ENCODE assay signal across 1 cellular context in genomic region chr17:4554997-4555799, GRCh38.
TF ChIP-seq lines count a peak whose summit lies in the region.

A gene with protein sequence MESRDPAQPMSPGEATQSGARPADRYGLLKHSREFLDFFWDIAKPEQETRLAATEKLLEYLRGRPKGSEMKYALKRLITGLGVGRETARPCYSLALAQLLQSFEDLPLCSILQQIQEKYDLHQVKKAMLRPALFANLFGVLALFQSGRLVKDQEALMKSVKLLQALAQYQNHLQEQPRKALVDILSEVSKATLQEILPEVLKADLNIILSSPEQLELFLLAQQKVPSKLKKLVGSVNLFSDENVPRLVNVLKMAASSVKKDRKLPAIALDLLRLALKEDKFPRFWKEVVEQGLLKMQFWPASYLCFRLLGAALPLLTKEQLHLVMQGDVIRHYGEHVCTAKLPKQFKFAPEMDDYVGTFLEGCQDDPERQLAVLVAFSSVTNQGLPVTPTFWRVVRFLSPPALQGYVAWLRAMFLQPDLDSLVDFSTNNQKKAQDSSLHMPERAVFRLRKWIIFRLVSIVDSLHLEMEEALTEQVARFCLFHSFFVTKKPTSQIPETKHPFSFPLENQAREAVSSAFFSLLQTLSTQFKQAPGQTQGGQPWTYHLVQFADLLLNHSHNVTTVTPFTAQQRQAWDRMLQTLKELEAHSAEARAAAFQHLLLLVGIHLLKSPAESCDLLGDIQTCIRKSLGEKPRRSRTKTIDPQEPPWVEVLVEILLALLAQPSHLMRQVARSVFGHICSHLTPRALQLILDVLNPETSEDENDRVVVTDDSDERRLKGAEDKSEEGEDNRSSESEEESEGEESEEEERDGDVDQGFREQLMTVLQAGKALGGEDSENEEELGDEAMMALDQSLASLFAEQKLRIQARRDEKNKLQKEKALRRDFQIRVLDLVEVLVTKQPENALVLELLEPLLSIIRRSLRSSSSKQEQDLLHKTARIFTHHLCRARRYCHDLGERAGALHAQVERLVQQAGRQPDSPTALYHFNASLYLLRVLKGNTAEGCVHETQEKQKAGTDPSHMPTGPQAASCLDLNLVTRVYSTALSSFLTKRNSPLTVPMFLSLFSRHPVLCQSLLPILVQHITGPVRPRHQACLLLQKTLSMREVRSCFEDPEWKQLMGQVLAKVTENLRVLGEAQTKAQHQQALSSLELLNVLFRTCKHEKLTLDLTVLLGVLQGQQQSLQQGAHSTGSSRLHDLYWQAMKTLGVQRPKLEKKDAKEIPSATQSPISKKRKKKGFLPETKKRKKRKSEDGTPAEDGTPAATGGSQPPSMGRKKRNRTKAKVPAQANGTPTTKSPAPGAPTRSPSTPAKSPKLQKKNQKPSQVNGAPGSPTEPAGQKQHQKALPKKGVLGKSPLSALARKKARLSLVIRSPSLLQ (N-terminal part only) (minus strand): TSS chr17:4555384. CDS start chr17:4555324, 60 bp downstream.

TF ChIP-seq in K562, 482 proteins besides CTCF, POLR2A, EP300 and RAD21 (continued from another document and continues in another):
- no peak for TF ChIP-seq ZNF318 (IDR thresholded peaks at IDR 0.05; ENCODE audit: borderline replicate concordance in 1 of 2, low read depth in 1 of 2)
- no peak for TF ChIP-seq FOXA1 (IDR thresholded peaks at IDR 0.05; ENCODE audit: borderline replicate concordance)
- no peak for TF ChIP-seq HDAC6 (IDR thresholded peaks at IDR 0.05; ENCODE audit: low read depth, low read length)
- peak; percentile 97 for TF ChIP-seq NKRF (IDR thresholded peaks at IDR 0.05; ENCODE audit: borderline replicate concordance)
- peak; percentile 81 for TF ChIP-seq PHF20 (IDR thresholded peaks at IDR 0.05; ENCODE audit: partially characterized antibody)
- peak; percentile 51; the same call in 1 of the 2 replicates for TF ChIP-seq PML (IDR thresholded peaks at IDR 0.05; ENCODE audit: low read length)
- TF ChIP-seq HES1 (IDR thresholded peaks at IDR 0.05; ENCODE audit: low read depth) = no peak
- TF ChIP-seq CTCFL (IDR thresholded peaks at IDR 0.05; ENCODE audit: borderline replicate concordance, insufficient read depth, low read depth, low read length, poor library complexity, severe bottlenecking) = no peak
- TF ChIP-seq ZBTB7A (IDR thresholded peaks at IDR 0.05; ENCODE audit: borderline replicate concordance, control insufficient read depth, low read depth, low read length) = no peak
- no peak for TF ChIP-seq ZMIZ1 (IDR thresholded peaks at IDR 0.05; ENCODE audit: low read depth in 2 of 2, low read length in 2 of 2)
- no peak for TF ChIP-seq SIX5 (IDR thresholded peaks at IDR 0.05; ENCODE audit: borderline replicate concordance in 1 of 2, insufficient read depth in 1 of 2, low read depth in 1 of 2, low read length in 2 of 2)
- no peak for TF ChIP-seq DIDO1 (tag; IDR thresholded peaks at IDR 0.05; ENCODE audit: low read depth)
- TF ChIP-seq C11orf30 (IDR thresholded peaks at IDR 0.05; ENCODE audit: low read depth) = peak; percentile 32
- TF ChIP-seq, protein P1, sequence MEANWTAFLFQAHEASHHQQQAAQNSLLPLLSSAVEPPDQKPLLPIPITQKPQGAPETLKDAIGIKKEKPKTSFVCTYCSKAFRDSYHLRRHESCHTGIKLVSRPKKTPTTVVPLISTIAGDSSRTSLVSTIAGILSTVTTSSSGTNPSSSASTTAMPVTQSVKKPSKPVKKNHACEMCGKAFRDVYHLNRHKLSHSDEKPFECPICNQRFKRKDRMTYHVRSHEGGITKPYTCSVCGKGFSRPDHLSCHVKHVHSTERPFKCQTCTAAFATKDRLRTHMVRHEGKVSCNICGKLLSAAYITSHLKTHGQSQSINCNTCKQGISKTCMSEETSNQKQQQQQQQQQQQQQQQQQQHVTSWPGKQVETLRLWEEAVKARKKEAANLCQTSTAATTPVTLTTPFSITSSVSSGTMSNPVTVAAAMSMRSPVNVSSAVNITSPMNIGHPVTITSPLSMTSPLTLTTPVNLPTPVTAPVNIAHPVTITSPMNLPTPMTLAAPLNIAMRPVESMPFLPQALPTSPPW (CRISPR knock-in tag; IDR thresholded peaks at IDR 0.05) = peak; percentile 49; the same call in 1 of the 2 replicates
- peak; percentile 96 for TF ChIP-seq SAP30 (IDR thresholded peaks at IDR 0.05; ENCODE audit: borderline replicate concordance, insufficient read depth, low read depth, low read length, poor library complexity, severe bottlenecking)
- no peak for TF ChIP-seq CAMTA2 (CRISPR knock-in tag; conservative IDR thresholded peaks at IDR 0.05)
- TF ChIP-seq PTTG1 (tag; IDR thresholded peaks at IDR 0.05; ENCODE audit: low read depth) = no peak
- no peak for TF ChIP-seq FUS (optimal IDR thresholded peaks at IDR 0.05; ENCODE audit: low read depth, low read length)
- no peak for TF ChIP-seq ZFP1 (CRISPR knock-in tag; IDR thresholded peaks at IDR 0.05)
- TF ChIP-seq, protein P2, sequence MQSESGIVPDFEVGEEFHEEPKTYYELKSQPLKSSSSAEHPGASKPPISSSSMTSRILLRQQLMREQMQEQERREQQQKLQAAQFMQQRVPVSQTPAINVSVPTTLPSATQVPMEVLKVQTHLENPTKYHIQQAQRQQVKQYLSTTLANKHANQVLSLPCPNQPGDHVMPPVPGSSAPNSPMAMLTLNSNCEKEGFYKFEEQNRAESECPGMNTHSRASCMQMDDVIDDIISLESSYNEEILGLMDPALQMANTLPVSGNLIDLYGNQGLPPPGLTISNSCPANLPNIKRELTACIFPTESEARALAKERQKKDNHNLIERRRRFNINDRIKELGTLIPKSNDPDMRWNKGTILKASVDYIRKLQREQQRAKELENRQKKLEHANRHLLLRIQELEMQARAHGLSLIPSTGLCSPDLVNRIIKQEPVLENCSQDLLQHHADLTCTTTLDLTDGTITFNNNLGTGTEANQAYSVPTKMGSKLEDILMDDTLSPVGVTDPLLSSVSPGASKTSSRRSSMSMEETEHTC (IDR thresholded peaks at IDR 0.05) = no peak
- no peak for TF ChIP-seq ZNF778 (CRISPR knock-in tag; IDR thresholded peaks at IDR 0.05)
- TF ChIP-seq POLR2AphosphoS2 (IDR thresholded peaks at IDR 0.05; ENCODE audit: low read length) = no peak
- TF ChIP-seq ZFX (CRISPR knock-in tag; IDR thresholded peaks at IDR 0.05) = peak; percentile 66
- no peak for TF ChIP-seq SAFB (IDR thresholded peaks at IDR 0.05; ENCODE audit: borderline replicate concordance, low read depth, low read length)
